In the genomic region with DNA sequence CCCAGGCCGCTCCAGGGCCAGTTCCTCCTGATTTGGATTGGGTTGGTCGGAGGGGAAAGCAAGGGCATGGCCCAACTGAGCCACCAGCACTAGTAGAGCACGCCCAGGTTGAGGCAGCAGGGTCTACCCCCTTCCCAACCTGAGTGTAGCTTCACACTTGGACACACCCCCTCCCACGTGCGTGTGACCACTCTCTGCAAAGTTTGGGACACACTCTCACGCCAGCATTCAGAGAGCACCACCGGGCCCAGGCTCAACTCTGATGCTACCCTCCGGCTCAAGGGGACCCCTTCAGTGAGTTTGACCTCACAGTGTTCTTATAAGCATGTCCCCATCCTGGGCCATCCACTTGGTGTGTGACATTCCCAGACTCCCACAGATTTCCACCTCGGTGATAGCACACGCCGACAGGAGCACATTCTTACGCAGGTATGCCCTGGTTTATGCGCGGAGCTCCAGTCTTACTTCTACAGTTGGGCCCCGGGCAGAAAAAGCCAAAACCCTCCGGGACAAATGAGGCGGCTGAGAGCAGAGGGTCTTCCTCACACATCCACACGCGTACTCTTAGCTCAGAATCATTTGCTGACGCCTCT, we compare ENCODE assay signal across 1 cellular context.
TF ChIP-seq lines count a peak whose summit lies in the region.

No MANE protein-coding gene starts in this region.

TF ChIP-seq in HCT116, 20 proteins besides CTCF, POLR2A, EP300 and RAD21:
- no peak for TF ChIP-seq FOSL1 (IDR thresholded peaks at IDR 0.05; ENCODE audit: low read depth)
- TF ChIP-seq POLR2AphosphoS5 (IDR thresholded peaks at IDR 0.05; ENCODE audit: low read depth, low read length) = no peak
- no peak for TF ChIP-seq EZH2 (IDR thresholded peaks at IDR 0.05)
- TF ChIP-seq SIN3A (IDR thresholded peaks at IDR 0.05; ENCODE audit: low read depth) = no peak
- TF ChIP-seq, protein P1, sequence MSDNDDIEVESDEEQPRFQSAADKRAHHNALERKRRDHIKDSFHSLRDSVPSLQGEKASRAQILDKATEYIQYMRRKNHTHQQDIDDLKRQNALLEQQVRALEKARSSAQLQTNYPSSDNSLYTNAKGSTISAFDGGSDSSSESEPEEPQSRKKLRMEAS (IDR thresholded peaks at IDR 0.05) = no peak
- TF ChIP-seq YY1 (IDR thresholded peaks at IDR 0.05; ENCODE audit: extremely low read depth, insufficient replicate concordance, low read depth, low read length) = no peak
- TF ChIP-seq, protein P2, sequence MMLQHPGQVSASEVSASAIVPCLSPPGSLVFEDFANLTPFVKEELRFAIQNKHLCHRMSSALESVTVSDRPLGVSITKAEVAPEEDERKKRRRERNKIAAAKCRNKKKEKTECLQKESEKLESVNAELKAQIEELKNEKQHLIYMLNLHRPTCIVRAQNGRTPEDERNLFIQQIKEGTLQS (IDR thresholded peaks at IDR 0.05) = no peak
- TF ChIP-seq ZNF274 (IDR thresholded peaks at IDR 0.05; ENCODE audit: low read depth, low read length) = no peak
- TF ChIP-seq JUND (IDR thresholded peaks at IDR 0.05) = no peak
- no peak for TF ChIP-seq ELF1 (IDR thresholded peaks at IDR 0.05; ENCODE audit: borderline replicate concordance, low read depth)
- no peak for TF ChIP-seq CBX3 (IDR thresholded peaks at IDR 0.05; ENCODE audit: low read depth)
- TF ChIP-seq, protein P3, sequence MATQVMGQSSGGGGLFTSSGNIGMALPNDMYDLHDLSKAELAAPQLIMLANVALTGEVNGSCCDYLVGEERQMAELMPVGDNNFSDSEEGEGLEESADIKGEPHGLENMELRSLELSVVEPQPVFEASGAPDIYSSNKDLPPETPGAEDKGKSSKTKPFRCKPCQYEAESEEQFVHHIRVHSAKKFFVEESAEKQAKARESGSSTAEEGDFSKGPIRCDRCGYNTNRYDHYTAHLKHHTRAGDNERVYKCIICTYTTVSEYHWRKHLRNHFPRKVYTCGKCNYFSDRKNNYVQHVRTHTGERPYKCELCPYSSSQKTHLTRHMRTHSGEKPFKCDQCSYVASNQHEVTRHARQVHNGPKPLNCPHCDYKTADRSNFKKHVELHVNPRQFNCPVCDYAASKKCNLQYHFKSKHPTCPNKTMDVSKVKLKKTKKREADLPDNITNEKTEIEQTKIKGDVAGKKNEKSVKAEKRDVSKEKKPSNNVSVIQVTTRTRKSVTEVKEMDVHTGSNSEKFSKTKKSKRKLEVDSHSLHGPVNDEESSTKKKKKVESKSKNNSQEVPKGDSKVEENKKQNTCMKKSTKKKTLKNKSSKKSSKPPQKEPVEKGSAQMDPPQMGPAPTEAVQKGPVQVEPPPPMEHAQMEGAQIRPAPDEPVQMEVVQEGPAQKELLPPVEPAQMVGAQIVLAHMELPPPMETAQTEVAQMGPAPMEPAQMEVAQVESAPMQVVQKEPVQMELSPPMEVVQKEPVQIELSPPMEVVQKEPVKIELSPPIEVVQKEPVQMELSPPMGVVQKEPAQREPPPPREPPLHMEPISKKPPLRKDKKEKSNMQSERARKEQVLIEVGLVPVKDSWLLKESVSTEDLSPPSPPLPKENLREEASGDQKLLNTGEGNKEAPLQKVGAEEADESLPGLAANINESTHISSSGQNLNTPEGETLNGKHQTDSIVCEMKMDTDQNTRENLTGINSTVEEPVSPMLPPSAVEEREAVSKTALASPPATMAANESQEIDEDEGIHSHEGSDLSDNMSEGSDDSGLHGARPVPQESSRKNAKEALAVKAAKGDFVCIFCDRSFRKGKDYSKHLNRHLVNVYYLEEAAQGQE (IDR thresholded peaks at IDR 0.05; ENCODE audit: low read depth) = no peak
- TF ChIP-seq CEBPB (IDR thresholded peaks at IDR 0.05; ENCODE audit: low read depth) = no peak
- TF ChIP-seq SP1 (IDR thresholded peaks at IDR 0.05; ENCODE audit: low read depth) = no peak
- TF ChIP-seq EZH2phosphoT487 (IDR thresholded peaks at IDR 0.05; ENCODE audit: borderline replicate concordance) = no peak
- TF ChIP-seq EGR1 (IDR thresholded peaks at IDR 0.05; ENCODE audit: low read depth) = no peak
- no peak for TF ChIP-seq SRF (IDR thresholded peaks at IDR 0.05; ENCODE audit: low read depth)
- TF ChIP-seq, protein P4, sequence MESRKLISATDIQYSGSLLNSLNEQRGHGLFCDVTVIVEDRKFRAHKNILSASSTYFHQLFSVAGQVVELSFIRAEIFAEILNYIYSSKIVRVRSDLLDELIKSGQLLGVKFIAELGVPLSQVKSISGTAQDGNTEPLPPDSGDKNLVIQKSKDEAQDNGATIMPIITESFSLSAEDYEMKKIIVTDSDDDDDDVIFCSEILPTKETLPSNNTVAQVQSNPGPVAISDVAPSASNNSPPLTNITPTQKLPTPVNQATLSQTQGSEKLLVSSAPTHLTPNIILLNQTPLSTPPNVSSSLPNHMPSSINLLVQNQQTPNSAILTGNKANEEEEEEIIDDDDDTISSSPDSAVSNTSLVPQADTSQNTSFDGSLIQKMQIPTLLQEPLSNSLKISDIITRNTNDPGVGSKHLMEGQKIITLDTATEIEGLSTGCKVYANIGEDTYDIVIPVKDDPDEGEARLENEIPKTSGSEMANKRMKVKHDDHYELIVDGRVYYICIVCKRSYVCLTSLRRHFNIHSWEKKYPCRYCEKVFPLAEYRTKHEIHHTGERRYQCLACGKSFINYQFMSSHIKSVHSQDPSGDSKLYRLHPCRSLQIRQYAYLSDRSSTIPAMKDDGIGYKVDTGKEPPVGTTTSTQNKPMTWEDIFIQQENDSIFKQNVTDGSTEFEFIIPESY (IDR thresholded peaks at IDR 0.05; ENCODE audit: extremely low read depth, insufficient replicate concordance, low read length) = no peak
- TF ChIP-seq ZFX (IDR thresholded peaks at IDR 0.05) = no peak
- TF ChIP-seq TCF7L2 (IDR thresholded peaks at IDR 0.05; ENCODE audit: borderline replicate concordance, extremely low read depth, insufficient read depth, insufficient read length) = no peak
